In the genomic region with DNA sequence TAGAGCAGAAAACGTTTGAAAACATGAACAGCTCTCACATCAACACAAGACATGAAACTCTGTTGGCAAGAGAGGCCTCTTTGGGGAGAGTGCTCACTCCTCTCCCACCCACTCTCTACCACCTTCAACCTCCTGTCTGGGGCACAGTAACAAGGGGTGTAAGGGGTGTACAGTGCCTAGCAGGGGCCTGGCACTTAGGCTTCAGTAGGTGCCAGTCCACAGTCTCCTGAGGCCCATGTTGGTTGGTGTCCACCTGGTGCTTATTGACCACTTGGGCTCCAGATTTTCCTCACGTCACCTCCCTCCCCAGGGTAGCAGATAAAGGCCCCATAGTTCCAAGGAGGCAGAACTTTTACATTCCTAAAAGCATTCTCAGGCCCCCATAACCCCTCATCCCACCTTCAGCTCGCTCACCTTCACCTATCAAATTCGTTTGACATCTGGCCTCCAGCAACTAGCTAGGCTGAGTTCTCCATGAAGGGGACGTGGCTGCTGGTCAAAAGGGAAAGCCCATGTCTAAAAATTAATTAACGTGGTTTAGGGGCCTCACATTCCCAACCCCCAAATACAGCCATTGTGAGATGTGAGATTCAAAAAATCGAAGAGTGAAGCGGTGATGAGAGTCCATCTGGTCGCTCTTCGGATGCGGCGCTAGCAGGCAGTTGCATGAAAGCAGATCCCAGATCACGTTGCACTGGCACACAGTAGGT, we compare ENCODE assay signal across 1 cellular context.
TF ChIP-seq lines count a peak whose summit lies in the region.

No MANE protein-coding gene starts in this region.

TF ChIP-seq in HepG2, 621 proteins besides CTCF, POLR2A, EP300 and RAD21:
- TF ChIP-seq ZNF224 (CRISPR knock-in tag; IDR thresholded peaks at IDR 0.05) = peak; percentile 14; the same call in 1 of the 2 replicates
- no peak for TF ChIP-seq ZBTB25 (CRISPR knock-in tag; IDR thresholded peaks at IDR 0.05)
- TF ChIP-seq RFXAP (CRISPR knock-in tag; IDR thresholded peaks at IDR 0.05; ENCODE audit: borderline replicate concordance) = no peak
- TF ChIP-seq ZNF703 (CRISPR knock-in tag; IDR thresholded peaks at IDR 0.05; ENCODE audit: borderline replicate concordance) = no peak
- peak; percentile 4; the same call in 1 of the 2 replicates for TF ChIP-seq ZNF772 (CRISPR knock-in tag; IDR thresholded peaks at IDR 0.05)
- no peak for TF ChIP-seq ZNF652 (CRISPR knock-in tag; IDR thresholded peaks at IDR 0.05; ENCODE audit: borderline replicate concordance, low read depth)
- TF ChIP-seq ZSCAN20 (CRISPR knock-in tag; IDR thresholded peaks at IDR 0.05; ENCODE audit: borderline replicate concordance) = no peak
- no peak for TF ChIP-seq KLF9 (CRISPR knock-in tag; IDR thresholded peaks at IDR 0.05; ENCODE audit: low read depth)
- TF ChIP-seq ZNF329 (CRISPR knock-in tag; IDR thresholded peaks at IDR 0.05; ENCODE audit: low read depth) = 0 out of 2 replicates have a peak, but pooled peaks have one; percentile 1
- TF ChIP-seq, protein P1, sequence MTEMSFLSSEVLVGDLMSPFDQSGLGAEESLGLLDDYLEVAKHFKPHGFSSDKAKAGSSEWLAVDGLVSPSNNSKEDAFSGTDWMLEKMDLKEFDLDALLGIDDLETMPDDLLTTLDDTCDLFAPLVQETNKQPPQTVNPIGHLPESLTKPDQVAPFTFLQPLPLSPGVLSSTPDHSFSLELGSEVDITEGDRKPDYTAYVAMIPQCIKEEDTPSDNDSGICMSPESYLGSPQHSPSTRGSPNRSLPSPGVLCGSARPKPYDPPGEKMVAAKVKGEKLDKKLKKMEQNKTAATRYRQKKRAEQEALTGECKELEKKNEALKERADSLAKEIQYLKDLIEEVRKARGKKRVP (CRISPR knock-in tag; IDR thresholded peaks at IDR 0.05) = no peak
